Comparison of ENCODE assay signal across 11 cellular contexts in the genomic region with DNA sequence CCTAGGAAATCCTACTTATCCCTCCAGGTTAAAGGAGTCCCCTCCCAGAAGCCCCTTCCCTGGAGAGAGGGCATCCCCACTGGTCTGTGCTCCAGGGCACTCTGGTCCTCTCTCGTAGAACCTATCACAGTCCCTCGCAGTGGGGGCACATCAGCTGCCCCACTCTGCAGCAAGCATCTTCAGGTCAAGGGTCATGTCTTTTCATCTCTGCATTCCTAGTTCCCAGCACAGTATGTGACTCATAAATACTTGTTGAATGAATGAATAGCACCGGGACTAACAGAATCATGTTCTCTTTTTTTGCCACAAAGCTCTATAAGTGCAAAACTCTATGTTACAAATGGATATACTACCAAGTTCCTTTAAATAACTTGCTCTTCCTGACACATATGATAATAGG. TPM values are rescaled to one million over a fixed set of nuclear protein-coding genes. Genes with fewer than 3 reads are reported as not detected.
A peak's percentile ranks its signal among the peaks of the same experiment; 100 is the strongest.
DNase-seq lines count a peak whose midpoint lies in the region; ATAC-seq and TF ChIP-seq lines count a peak whose summit lies in the region.
"Had no signal": no experiment of that assay in that cellular context is flagged by ENCODE, and none has a peak within 500 bp of the region (broad histone marks: within the 10 kb centered on the region; RNA-seq: fewer than 3 reads in every experiment).

No MANE protein-coding gene starts in this region.

- intact Hi-C loops in activated CD4-positive, alpha-beta memory T cell treated with anti-CD3 and anti-CD28 coated beads for 36 hours (cut with micrococcal nuclease) = no loop called here
- intact Hi-C loops in esophagus muscularis mucosa (cut with DNase I) = no loop called here
- intact Hi-C loops in right cardiac atrium (cut with DNase I) = no loop called here

- no peak overlapping the region for H3K4me3 Mint-ChIP-seq in activated CD4-positive, alpha-beta memory T cell treated with anti-CD3 and anti-CD28 coated beads for 36 hours
- no peak overlapping the region for H3K4me3 Mint-ChIP-seq in activated CD4-positive, alpha-beta memory T cell treated with anti-CD3 and anti-CD28 coated beads, Interleukin-2, amount 10 ng/mL, durations not matched to agents 7 days and 5 days
- H3K4me3 Mint-ChIP-seq: stimulated activated naive B cell treated with anti-CD40 and anti-IgM and Interleukin-4, amounts not matched to agents 10 μg/mL and 1 μg/mL and 100 μg/mL, for 72 hours had no signal

- no peaks in the 10 kb centered on the region for H3K79me2 ChIP-seq in osteoblast (ENCODE audit: insufficient read depth, low read length)

- H3K36me3 ChIP-seq in osteoblast (ENCODE audit: insufficient read depth, low read length) = no peaks in the 10 kb centered on the region
- H3K36me3 ChIP-seq in esophagus muscularis mucosa = no peaks in the 10 kb centered on the region
- H3K36me3 ChIP-seq: SJCRH30 had no signal

- H3K27ac ChIP-seq in osteoblast (ENCODE audit: low read depth, low read length) (no peak overlapping the region), esophagus muscularis mucosa (replicated peaks in 1 of 4) (no peak overlapping the region), right cardiac atrium (ENCODE audit: low read length) (no peak overlapping the region)
- H3K27ac ChIP-seq: SJCRH30 had no signal

- TF ChIP-seq CTCF in choroid plexus epithelial cell (conservative IDR thresholded peaks at IDR 0.05; ENCODE audit: low read depth, low read length) (no peak), osteoblast (IDR thresholded peaks at IDR 0.05; ENCODE audit: extremely low read depth, low read depth, low read length) (no peak), esophagus muscularis mucosa (IDR thresholded peaks at IDR 0.05) (no peak)

- H3K27ac Mint-ChIP-seq in activated CD4-positive, alpha-beta memory T cell treated with anti-CD3 and anti-CD28 coated beads for 36 hours = peak overlapping the region; percentile 35
- H3K27ac Mint-ChIP-seq in activated CD4-positive, alpha-beta memory T cell treated with anti-CD3 and anti-CD28 coated beads, Interleukin-2, amount 10 ng/mL, durations not matched to agents 7 days and 5 days = no peak overlapping the region
- H3K27ac Mint-ChIP-seq: stimulated activated naive B cell treated with anti-CD40 and anti-IgM and Interleukin-4, amounts not matched to agents 10 μg/mL and 1 μg/mL and 100 μg/mL, for 72 hours had no signal

- H3K9me3 Mint-ChIP-seq in activated CD4-positive, alpha-beta memory T cell treated with anti-CD3 and anti-CD28 coated beads for 36 hours = no peaks in the 10 kb centered on the region
- H3K9me3 Mint-ChIP-seq in activated CD4-positive, alpha-beta memory T cell treated with anti-CD3 and anti-CD28 coated beads, Interleukin-2, amount 10 ng/mL, durations not matched to agents 7 days and 5 days = no peaks in the 10 kb centered on the region
- H3K9me3 Mint-ChIP-seq: stimulated activated naive B cell treated with anti-CD40 and anti-IgM and Interleukin-4, amounts not matched to agents 10 μg/mL and 1 μg/mL and 100 μg/mL, for 72 hours had no signal

- H3K9me3 ChIP-seq in osteoblast (ENCODE audit: low read depth, low read length) (no peaks in the 10 kb centered on the region), esophagus muscularis mucosa (no peaks in the 10 kb centered on the region), right cardiac atrium (ENCODE audit: control insufficient read depth, low read length) (no peaks in the 10 kb centered on the region)
- H3K9me3 ChIP-seq: SJCRH30 had no signal

- CTCF ChIA-PET in activated CD4-positive, alpha-beta memory T cell treated with anti-CD3 and anti-CD28 coated beads for 36 hours (lab: Charles Lee) = no interaction called here
- CTCF ChIA-PET in activated CD4-positive, alpha-beta memory T cell treated with anti-CD3 and anti-CD28 coated beads, Interleukin-2, amount 10 ng/mL, durations not matched to agents 7 days and 5 days (lab: Charles Lee) = interaction anchor here (6.8 kb wide), 1 partner anchor 13 kb away, joined by 46 read pairs; no protein-coding TSS in a partner anchor

- H3K27me3 ChIP-seq in osteoblast (ENCODE audit: insufficient read depth, low read length) (no peaks in the 10 kb centered on the region), esophagus muscularis mucosa (no peaks in the 10 kb centered on the region), right cardiac atrium (ENCODE audit: control insufficient read depth, insufficient read depth) (no peaks in the 10 kb centered on the region)
- H3K27me3 ChIP-seq: SJCRH30 had no signal

- H3K4me1 ChIP-seq in osteoblast (ENCODE audit: insufficient read depth, low read length) (peaks cover 10% of the 10 kb centered on the region), esophagus muscularis mucosa (no peaks in the 10 kb centered on the region), right cardiac atrium (ENCODE audit: control insufficient read depth, insufficient read depth, low read length) (no peaks in the 10 kb centered on the region)

- TF ChIP-seq POLR2A in esophagus muscularis mucosa (IDR thresholded peaks at IDR 0.05; ENCODE audit: low read depth) = no peak

- H3K4me2 ChIP-seq in osteoblast (ENCODE audit: insufficient read depth, low read length) = peak overlapping the region; percentile 60

- TF ChIP-seq EP300 in esophagus muscularis mucosa (IDR thresholded peaks at IDR 0.05) = no peak

- H2AFZ ChIP-seq in osteoblast (ENCODE audit: low read length) = no peak overlapping the region

- no peaks in the 10 kb centered on the region for H4K20me1 ChIP-seq in osteoblast (ENCODE audit: insufficient read depth, low read length)

- H3K4me3 ChIP-seq in choroid plexus epithelial cell (ENCODE audit: low read depth, low read length) (no peak overlapping the region), osteoblast (ENCODE audit: insufficient read depth, low read length) (no peak overlapping the region), esophagus muscularis mucosa (no peak overlapping the region), right cardiac atrium (ENCODE audit: low read length) (no peak overlapping the region)
- H3K4me3 ChIP-seq: SJCRH30 had no signal

- no peaks in the 10 kb centered on the region for H3K27me3 Mint-ChIP-seq in activated CD4-positive, alpha-beta memory T cell treated with anti-CD3 and anti-CD28 coated beads for 36 hours
- no peaks in the 10 kb centered on the region for H3K27me3 Mint-ChIP-seq in activated CD4-positive, alpha-beta memory T cell treated with anti-CD3 and anti-CD28 coated beads, Interleukin-2, amount 10 ng/mL, durations not matched to agents 7 days and 5 days
- H3K27me3 Mint-ChIP-seq: stimulated activated naive B cell treated with anti-CD40 and anti-IgM and Interleukin-4, amounts not matched to agents 10 μg/mL and 1 μg/mL and 100 μg/mL, for 72 hours had no signal

- no peak for DNase-seq in activated CD4-positive, alpha-beta memory T cell treated with anti-CD3 and anti-CD28 coated beads for 36 hours
- no peak for DNase-seq in activated CD4-positive, alpha-beta memory T cell treated with anti-CD3 and anti-CD28 coated beads, Interleukin-2, amount 10 ng/mL, durations not matched to agents 7 days and 5 days
- DNase-seq in NCI-H226 = peak; percentile 44
- peak; percentile 83 for DNase-seq in choroid plexus epithelial cell (ENCODE audit: low read depth)
- peak; percentile 92 for DNase-seq in osteoblast (ENCODE audit: insufficient read length, low spot score, missing footprints)
- DNase-seq in esophagus muscularis mucosa (ENCODE audit: extremely low spot score) = no peak
- no peak for DNase-seq in right cardiac atrium
- DNase-seq: KG1; stimulated activated naive B cell treated with anti-CD40 and anti-IgM and Interleukin-4, amounts not matched to agents 10 μg/mL and 1 μg/mL and 100 μg/mL, for 72 hours had no signal

- H3K36me3 Mint-ChIP-seq in activated CD4-positive, alpha-beta memory T cell treated with anti-CD3 and anti-CD28 coated beads for 36 hours = peaks cover 5% of the 10 kb centered on the region
- H3K36me3 Mint-ChIP-seq in activated CD4-positive, alpha-beta memory T cell treated with anti-CD3 and anti-CD28 coated beads, Interleukin-2, amount 10 ng/mL, durations not matched to agents 7 days and 5 days (ENCODE audit: low read depth) = peaks cover 69% of the 10 kb centered on the region
- H3K36me3 Mint-ChIP-seq: stimulated activated naive B cell treated with anti-CD40 and anti-IgM and Interleukin-4, amounts not matched to agents 10 μg/mL and 1 μg/mL and 100 μg/mL, for 72 hours had no signal

- POLR2A ChIA-PET in activated CD4-positive, alpha-beta memory T cell treated with anti-CD3 and anti-CD28 coated beads for 36 hours (lab: Charles Lee) = no interaction called here
- POLR2A ChIA-PET in activated CD4-positive, alpha-beta memory T cell treated with anti-CD3 and anti-CD28 coated beads, Interleukin-2, amount 10 ng/mL, durations not matched to agents 7 days and 5 days (lab: Charles Lee) = interaction anchor here (0.7 to 19.1 kb wide), 3 partner anchors 14 to 178 kb away, joined by 3 to 398 read pairs (median 102); a partner anchor contains a TSS

- 77% methylated on average over 3 of the region's 3 CpGs for WGBS in esophagus muscularis mucosa
- 70% methylated on average over 3 of the region's 3 CpGs for WGBS in right cardiac atrium

- ATAC-seq in right cardiac atrium (no peak), HG03108 (IDR thresholded peaks at IDR 0.05; ENCODE audit: unreplicated experiment) (no peak)
- ATAC-seq: stimulated activated naive B cell treated with anti-CD40 and anti-IgM and Interleukin-4, amounts not matched to agents 10 μg/mL and 1 μg/mL and 100 μg/mL, for 72 hours had no signal

- peaks cover 46% of the 10 kb centered on the region for H3K4me1 Mint-ChIP-seq in activated CD4-positive, alpha-beta memory T cell treated with anti-CD3 and anti-CD28 coated beads for 36 hours (ENCODE audit: low read depth)
- H3K4me1 Mint-ChIP-seq in activated CD4-positive, alpha-beta memory T cell treated with anti-CD3 and anti-CD28 coated beads, Interleukin-2, amount 10 ng/mL, durations not matched to agents 7 days and 5 days = peaks cover 68% of the 10 kb centered on the region

RNA-seq across cellular contexts. Expression of a gene that starts 36.0 kb away (rescaled TPM):
- 10 to 100 TPM; 25.4 to 28.0 TPM for total RNA-seq in activated CD4-positive, alpha-beta memory T cell treated with anti-CD3 and anti-CD28 coated beads for 36 hours
- total RNA-seq in activated CD4-positive, alpha-beta memory T cell treated with anti-CD3 and anti-CD28 coated beads, Interleukin-2, amount 10 ng/mL, durations not matched to agents 7 days and 5 days = 10 to 100 TPM; 79.8 to 83.9 TPM
- total RNA-seq in osteoblast (0.29 and 0.36 TPM in 2 replicates), esophagus muscularis mucosa (1 to 10 TPM; 2.1 to 8.1 (median 4.8) TPM), right cardiac atrium (10 to 100 TPM; 10.2 to 18.8 (median 13.9) TPM)
- polyA plus RNA-seq in right cardiac atrium = 12.1 TPM

Comparison
In these comparisons a context has a peak if more than half of its experiments do, and no peak if none do; other contexts are left out.
1. DNase-seq: peak in NCI-H226 (single experiment), choroid plexus epithelial cell (single experiment) and osteoblast (single experiment); none in activated CD4-positive, alpha-beta memory T cell treated with anti-CD3 and anti-CD28 coated beads for 36 hours (single experiment), activated CD4-positive, alpha-beta memory T cell treated with anti-CD3 and anti-CD28 coated beads, Interleukin-2, amount 10 ng/mL, durations not matched to agents 7 days and 5 days (single experiment), esophagus muscularis mucosa (single experiment) and right cardiac atrium (0 of 3).